8 cellular contexts compared by ENCODE assay signal in genomic region chr18:49812321-49813070, GRCh38. TPM values are rescaled to one million over a fixed set of nuclear protein-coding genes. Genes with fewer than 3 reads are reported as not detected.
DNase-seq lines count a peak whose midpoint lies in the region; ATAC-seq and TF ChIP-seq lines count a peak whose summit lies in the region.

No MANE protein-coding gene starts in this region.

- no peaks in the 10 kb centered on the region for H3F3A ChIP-seq in DOHH2 (ENCODE audit: control insufficient read depth, insufficient read depth)

- H2AFZ ChIP-seq in mesenchymal stem cell (ENCODE audit: low read depth, low read length): no peak overlapping the region

- WGBS in mesenchymal stem cell: 32% methylated on average over 11 of the region's 14 CpGs

- peak overlapping the region in 1 of 2 experiments; percentile 86 for H3K23ac ChIP-seq in mesenchymal stem cell (ENCODE audit: low read length in 2 of 2)

- peak overlapping the region; percentile 98 for H4K91ac ChIP-seq in mesenchymal stem cell (ENCODE audit: low read length)

- H3K9ac ChIP-seq in mesenchymal stem cell (ENCODE audit: low read length): peak overlapping the region; percentile 98

- H3K36me3 ChIP-seq in DOHH2 (ENCODE audit: control insufficient read depth, low read length) (peaks cover 6% of the 10 kb centered on the region), MG63 (no peaks in the 10 kb centered on the region; the same call in 1 of the 2 replicates), brain microvascular endothelial cell (replicated peaks) (no peaks in the 10 kb centered on the region), mesenchymal stem cell (ENCODE audit: control insufficient read depth in 1 of 2, insufficient read depth in 2 of 2, low read depth in 1 of 2, low read length in 2 of 2) (peaks cover 0 to 2% of the 10 kb centered on the region in 2 experiments), uterus (no peaks in the 10 kb centered on the region)

- H3K9me3 ChIP-seq in DOHH2 (ENCODE audit: control insufficient read depth, insufficient read depth, low read length): peaks cover 12% of the 10 kb centered on the region; the same call in 1 of the 2 replicates
- H3K9me3 ChIP-seq in MG63: peaks cover 4% of the 10 kb centered on the region; the same call in 1 of the 2 replicates
- H3K9me3 ChIP-seq in mesenchymal stem cell (ENCODE audit: control insufficient read depth, low read length): peaks cover 4% of the 10 kb centered on the region
- H3K9me3 ChIP-seq in uterus: no peaks in the 10 kb centered on the region

- H3K9me2 ChIP-seq in DOHH2 (replicated peaks; ENCODE audit: control insufficient read depth, low read length): no peaks in the 10 kb centered on the region

- intact Hi-C loops in uterus (cut with DNase I; ENCODE audit: low total_unique reads): loop anchor here (10.0 kb wide), 1 partner anchor 328 kb away; the partner anchor contains the start of gene C18orf32

- H3K14ac ChIP-seq in mesenchymal stem cell (ENCODE audit: low read length in 2 of 2): no peak overlapping the region

- H2BK12ac ChIP-seq in mesenchymal stem cell (ENCODE audit: low read length in 2 of 2): no peak overlapping the region

- no peak overlapping the region for H2BK5ac ChIP-seq in mesenchymal stem cell (ENCODE audit: low read depth, low read length, poor library complexity, severe bottlenecking)

- H3K27me3 ChIP-seq in DOHH2 (ENCODE audit: control insufficient read depth, low read length) (no peaks in the 10 kb centered on the region), MG63 (no peaks in the 10 kb centered on the region), brain microvascular endothelial cell (replicated peaks) (no peaks in the 10 kb centered on the region), mesenchymal stem cell (ENCODE audit: control insufficient read depth in 1 of 2, insufficient read depth in 1 of 2, low read length in 2 of 2) (no peaks in the 10 kb centered on the region), uterus (no peaks in the 10 kb centered on the region)

- TF ChIP-seq CTCF in DOHH2 (IDR thresholded peaks at IDR 0.05; ENCODE audit: low read depth, low read length, poor library complexity, severe bottlenecking) (no peak), brain microvascular endothelial cell (IDR thresholded peaks at IDR 0.05; ENCODE audit: low read depth, low read length, missing control alignments) (no peak), uterus (IDR thresholded peaks at IDR 0.05) (no peak)

- no peak for TF ChIP-seq POLR2A in uterus (IDR thresholded peaks at IDR 0.05)

- in situ Hi-C loops in brain microvascular endothelial cell (cut with HindIII; ENCODE audit: low pct_ligation_motif_present, low sequenced_read_pairs): no loop called here
- in situ Hi-C loops in ACHN (cut with HindIII; ENCODE audit: low pct_ligation_motif_present, low pct_unique_long_range_greater_than_20kb, low sequenced_read_pairs): no loop called here

- H2BK120ac ChIP-seq in mesenchymal stem cell (ENCODE audit: low read depth, low read length): peak overlapping the region; percentile 98

- H2AK5ac ChIP-seq in mesenchymal stem cell (ENCODE audit: low read length, severe bottlenecking): peak overlapping the region; percentile 73

- peak overlapping the region; percentile 77 for H3K27ac ChIP-seq in DOHH2 (ENCODE audit: low read depth, low read length)
- H3K27ac ChIP-seq in brain microvascular endothelial cell: no peak overlapping the region
- H3K27ac ChIP-seq in mesenchymal stem cell (ENCODE audit: low read length, poor library complexity, severe bottlenecking): peak overlapping the region; percentile 20
- H3K27ac ChIP-seq in uterus: peak overlapping the region; percentile 83 to 95

- H3K4me2 ChIP-seq in DOHH2 (ENCODE audit: low read length): peak overlapping the region; percentile 81
- H3K4me2 ChIP-seq in mesenchymal stem cell (ENCODE audit: low read length, poor library complexity, severe bottlenecking): peak overlapping the region; percentile 100

- no peaks in the 10 kb centered on the region for H4K20me1 ChIP-seq in DOHH2 (ENCODE audit: control insufficient read depth, insufficient read depth, low read depth, low read length)

- H3K79me1 ChIP-seq in mesenchymal stem cell (replicated peaks; ENCODE audit: low read length, poor library complexity, severe bottlenecking): peaks cover 13% of the 10 kb centered on the region

- H4K8ac ChIP-seq in mesenchymal stem cell (ENCODE audit: low read length): peak overlapping the region; percentile 98

- peak overlapping the region; percentile 96 to 99 for H3K18ac ChIP-seq in mesenchymal stem cell (ENCODE audit: low read depth in 1 of 2, low read length in 2 of 2)

- H3K4me3 ChIP-seq in DOHH2 (ENCODE audit: low read length) (peak overlapping the region; percentile 92), MG63 (peak overlapping the region; percentile 82), brain microvascular endothelial cell (ENCODE audit: low read depth, low read length) (peak overlapping the region; percentile 85), mesenchymal stem cell (ENCODE audit: insufficient read depth in 1 of 2, low read depth in 1 of 2, low read length in 2 of 2) (peak overlapping the region; percentile 89 to 96), uterus (peak overlapping the region; percentile 68 to 76)

- H3K4me1 ChIP-seq in DOHH2 (ENCODE audit: control insufficient read depth, low read length) (peaks cover 20% of the 10 kb centered on the region), mesenchymal stem cell (ENCODE audit: control insufficient read depth, insufficient read depth, low read depth, low read length) (peaks cover 2% of the 10 kb centered on the region), uterus (no peaks in the 10 kb centered on the region)

- ATAC-seq in HG03432 (IDR thresholded peaks at IDR 0.05; ENCODE audit: unreplicated experiment): no peak
- no peak for ATAC-seq in GM18519 (IDR thresholded peaks at IDR 0.05; ENCODE audit: low FRiP score, unreplicated experiment)

- peak overlapping the region; percentile 58 to 71 for H3K4ac ChIP-seq in mesenchymal stem cell (ENCODE audit: low read depth in 1 of 2, low read length in 2 of 2)

- DNase-seq in MG63 (no peak), brain microvascular endothelial cell (no peak), mesenchymal stem cell (peak; percentile 57), uterus (no peak), ACHN (no peak)

- H3K79me2 ChIP-seq in DOHH2 (ENCODE audit: control insufficient read depth, low read length): peaks cover 63% of the 10 kb centered on the region

- no peak overlapping the region for H2BK15ac ChIP-seq in mesenchymal stem cell (ENCODE audit: low read depth, poor library complexity, severe bottlenecking)

RNA-seq across cellular contexts. Expression of gene ACAA2, which starts 0.8 kb away (rescaled TPM):
- total RNA-seq in MG63 (2014; rRNA removed; shearing (Covaris generic); ENCODE audit: low replicate concordance): 109 and 120 TPM in 2 replicates
- 34.3 TPM for polyA plus RNA-seq in mesenchymal stem cell (2013, experiment 1 of 2)
- polyA plus RNA-seq in mesenchymal stem cell (2013, experiment 2 of 2): 35.9 TPM
- 10 to 100 TPM; 21.8 to 50.5 (median 41.7) TPM for total RNA-seq in uterus
